ENCODE assay signal across 19 cellular contexts in genomic region chr11:104043678-104044239, GRCh38.
A peak's percentile ranks its signal among the peaks of the same experiment; 100 is the strongest.
DNase-seq lines count a peak whose midpoint lies in the region; ATAC-seq and TF ChIP-seq lines count a peak whose summit lies in the region.
"Had no signal": no experiment of that assay in that cellular context is flagged by ENCODE, and none has a peak within 500 bp of the region (broad histone marks: within the 10 kb centered on the region; RNA-seq: fewer than 3 reads in every experiment).

No MANE protein-coding gene starts in this region.

- H3K4me3 ChIP-seq in choroid plexus epithelial cell (ENCODE audit: low read depth, low read length) (no peak overlapping the region), coronary artery (no peak overlapping the region)

- no peak overlapping the region for H3K27ac ChIP-seq in coronary artery
- H3K27ac ChIP-seq: 22Rv1 had no signal

- no peak for TF ChIP-seq CTCF in choroid plexus epithelial cell (conservative IDR thresholded peaks at IDR 0.05; ENCODE audit: low read depth, low read length)
- no peak for TF ChIP-seq CTCF in coronary artery (IDR thresholded peaks at IDR 0.05)

- DNase-seq in NCI-H82 (lab: John Stamatoyannopoulos, UW) (peak; percentile 52), NCI-H82 treated with DMSO at 0.1 percent for 48 hours (lab: John Stamatoyannopoulos, UW; ENCODE audit: unreplicated experiment) (no peak), choroid plexus epithelial cell (ENCODE audit: low read depth) (peak; percentile 87), iris pigment epithelial cell (ENCODE audit: low read depth) (peak; percentile 86), NCI-H1417 (lab: John Stamatoyannopoulos, UW) (no peak), coronary artery (ENCODE audit: low spot score) (no peak), ecto neural progenitor cell (ENCODE audit: low spot score) (no peak)
- DNase-seq: BE2C; CD4-positive, alpha-beta T cell; HCEC 1CT; KBM-7; NCI-H1092 treated with DMSO at 0.1 percent for 48 hours; NCI-H187; NCI-H526 treated with DMSO at 0.1 percent for 48 hours; NK-92 treated with Interleukin-12 subunit alpha and Interleukin-12 subunit beta, amount 100 ng/mL, for 24 hours; SHP77 treated with DMSO at 0.1 percent for 48 hours had no signal

- no peak for ATAC-seq in GM19328 (IDR thresholded peaks at IDR 0.05; ENCODE audit: unreplicated experiment)
- ATAC-seq: SK-N-SH treated with all-trans-retinoic acid at 6 μM for 48 hours had no signal

Comparison
In these comparisons a context has a peak if more than half of its experiments do, and no peak if none do; other contexts are left out.
1. DNase-seq: peak in NCI-H82 (single experiment), choroid plexus epithelial cell (single experiment) and iris pigment epithelial cell (single experiment); none in NCI-H82 treated with DMSO at 0.1 percent for 48 hours (single experiment), NCI-H1417 (0 of 3), coronary artery (single experiment) and ecto neural progenitor cell (single experiment).